Comparison of ENCODE assay signal across 20 cellular contexts in the genomic region with DNA sequence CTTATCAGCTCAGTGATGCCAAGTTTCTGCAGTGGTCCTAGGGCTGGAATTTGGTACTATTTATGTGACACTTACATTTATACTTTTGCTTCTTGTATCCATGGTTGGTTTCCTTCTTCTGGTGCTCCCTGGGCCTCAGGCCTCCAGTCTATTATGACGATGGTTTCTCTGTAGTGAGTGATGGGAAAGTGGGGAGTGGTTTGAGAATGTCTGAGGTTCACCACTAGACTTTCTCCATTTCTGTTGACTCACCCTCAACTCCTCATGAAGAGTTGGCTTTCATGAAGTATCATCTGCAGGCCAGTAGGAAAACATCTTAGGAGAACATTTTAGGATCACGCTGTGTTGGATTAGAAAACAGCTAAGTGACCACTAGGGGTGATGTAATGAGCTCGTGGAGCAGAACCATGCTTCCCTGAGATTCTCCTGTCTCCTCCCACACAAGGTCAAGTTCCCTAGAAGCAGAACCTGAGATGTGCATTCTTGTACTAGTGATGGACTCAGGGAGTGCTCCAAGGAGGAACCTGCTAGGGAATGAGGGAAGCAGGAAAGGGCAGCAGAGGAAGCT. TPM values are rescaled to one million over a fixed set of nuclear protein-coding genes. Genes with fewer than 3 reads are reported as not detected.
DNase-seq lines count a peak whose midpoint lies in the region; ATAC-seq and TF ChIP-seq lines count a peak whose summit lies in the region.
"Had no signal": no experiment of that assay in that cellular context is flagged by ENCODE, and none has a peak within 500 bp of the region (broad histone marks: within the 10 kb centered on the region; RNA-seq: fewer than 3 reads in every experiment).

No MANE protein-coding gene starts in this region.

- H3K4me1 ChIP-seq in A673 (ENCODE audit: insufficient read depth, low read length, poor library complexity, severe bottlenecking) (peaks cover 13% of the 10 kb centered on the region), mesendoderm (ENCODE audit: control insufficient read depth, low read depth, low read length) (peaks cover 7% of the 10 kb centered on the region)
- H3K4me1 ChIP-seq: esophagus muscularis mucosa, left ventricle myocardium inferior, SJSA1, stomach had no signal

- H3K36me3 ChIP-seq in A673 (ENCODE audit: insufficient read depth, low read length, poor library complexity, severe bottlenecking) = no peaks in the 10 kb centered on the region
- H3K36me3 ChIP-seq in mesendoderm (ENCODE audit: control insufficient read depth, insufficient read depth, low read length) = no peaks in the 10 kb centered on the region
- H3K36me3 ChIP-seq: esophagus muscularis mucosa, left ventricle myocardium inferior, SJSA1, stomach had no signal

- no peak overlapping the region for H2BK15ac ChIP-seq in mesendoderm (replicated peaks; ENCODE audit: low read depth)

- TF ChIP-seq CTCF in A673 (conservative IDR thresholded peaks at IDR 0.05; ENCODE audit: low read depth, low read length) (peak; percentile 26; the same call in 1 of the 2 replicates), GM12873 (IDR thresholded peaks at IDR 0.05; ENCODE audit: insufficient read depth, low read depth, low read length, missing control alignments) (peak; percentile 26)

- in situ Hi-C loops in SK-MEL-5 (cut with HindIII; ENCODE audit: low pct_unique_long_range_greater_than_20kb, low sequenced_read_pairs) = no loop called here

- no peak overlapping the region for H4K5ac ChIP-seq in mesendoderm (ENCODE audit: low read length)

- H2BK5ac ChIP-seq in mesendoderm (ENCODE audit: low read length) = no peak overlapping the region

- no peak overlapping the region for H3K27ac ChIP-seq in A673 (ENCODE audit: low read depth, low read length, poor library complexity, severe bottlenecking)
- H3K27ac ChIP-seq in mesendoderm (ENCODE audit: low read depth, low read length) = no peak overlapping the region
- H3K27ac ChIP-seq: esophagus muscularis mucosa, left ventricle myocardium inferior, SJSA1, stomach had no signal

- WGBS in mesendoderm (ENCODE audit: extremely low coverage, insufficient coverage, low lambda C conversion rate) = no CpG with 5 or more reads among the region's 3 CpGs

- no peak overlapping the region for H3K18ac ChIP-seq in mesendoderm (ENCODE audit: low read length)

- CTCF ChIA-PET in A673 (lab: Charles Lee) = interaction anchor here (1.3 kb wide), 1 partner anchor 169 kb away, joined by 3 read pairs; no protein-coding TSS in a partner anchor

- no peak overlapping the region for H3K9ac ChIP-seq in mesendoderm (ENCODE audit: low read length)

- intact Hi-C loops in A673 (cut with micrococcal nuclease; ENCODE audit: unreplicated experiment) = no loop called here

- H3K27me3 ChIP-seq in A673 (replicated peaks; ENCODE audit: insufficient read depth, low read depth, low read length, poor library complexity) (no peaks in the 10 kb centered on the region), mesendoderm (ENCODE audit: insufficient read depth, low read length, poor library complexity) (no peaks in the 10 kb centered on the region)

- no peaks in the 10 kb centered on the region for H3K79me2 ChIP-seq in mesendoderm (ENCODE audit: control insufficient read depth, insufficient read depth, low read length)

- H3K4me3 ChIP-seq in A673 (ENCODE audit: low read depth, low read length, poor library complexity, severe bottlenecking) = no peak overlapping the region
- no peak overlapping the region for H3K4me3 ChIP-seq in mesendoderm (ENCODE audit: low read length)
- H3K4me3 ChIP-seq: esophagus muscularis mucosa, left ventricle myocardium inferior, mucosa of descending colon, SJSA1, stomach had no signal

- no peak for DNase-seq in A673 (ENCODE audit: low spot score)
- peak; percentile 45 for DNase-seq in SK-MEL-5 (ENCODE audit: low read depth, low spot score)
- DNase-seq in mesendoderm = peak; percentile 62
- DNase-seq in pons (ENCODE audit: low spot score) = no peak
- no peak for DNase-seq in DMS153 treated with DMSO at 0.1 percent for 48 hours (lab: John Stamatoyannopoulos, UW; ENCODE audit: unreplicated experiment)
- DNase-seq: amniotic stem cell; central memory CD4-positive, alpha-beta T cell; left ventricle myocardium inferior; mucosa of descending colon; NCI-H1930; stomach; T-helper 9 cell had no signal

- no peaks in the 10 kb centered on the region for H3K79me1 ChIP-seq in mesendoderm (ENCODE audit: low read length)

- H2AK5ac ChIP-seq in mesendoderm (ENCODE audit: low read length) = peak overlapping the region; percentile 8

- H3K23ac ChIP-seq in mesendoderm (ENCODE audit: low read length) = no peak overlapping the region

- no TSS peak for BruUV-seq in A673 (replicated peaks; lab: Mats Ljungman, UMichigan)

- no peak overlapping the region for H3K4ac ChIP-seq in mesendoderm (ENCODE audit: low read depth, low read length)

- ATAC-seq in GM19395 (IDR thresholded peaks at IDR 0.05; ENCODE audit: unreplicated experiment) (no peak), GM21367 (IDR thresholded peaks at IDR 0.05; ENCODE audit: unreplicated experiment) (no peak)
- ATAC-seq: mucosa of descending colon, sciatic nerve had no signal

- H3K4me2 ChIP-seq in mesendoderm (ENCODE audit: low read length) = no peak overlapping the region

- peak overlapping the region; percentile 10 for H3K56ac ChIP-seq in mesendoderm (ENCODE audit: low read length)

- H4K8ac ChIP-seq in mesendoderm (ENCODE audit: low read depth, low read length) = no peak overlapping the region

- no peaks in the 10 kb centered on the region for H3K9me3 ChIP-seq in A673 (ENCODE audit: low read depth, low read length, poor library complexity, severe bottlenecking)
- H3K9me3 ChIP-seq: esophagus muscularis mucosa, left ventricle myocardium inferior, mucosa of descending colon, SJSA1, stomach had no signal

- POLR2A ChIA-PET in A673 (lab: Charles Lee; ENCODE audit: low non-redundant PET) = no interaction called here

- H2BK120ac ChIP-seq in mesendoderm (ENCODE audit: low read depth, low read length) = no peak overlapping the region

RNA-seq across cellular contexts. Expression of a gene that starts 32.1 kb away (rescaled TPM):
- 0.90 and 1.3 TPM in 2 replicates for total RNA-seq in A673 (2021)
- not detected in 2 replicates for total RNA-seq in SK-MEL-5 (2014; rRNA removed; shearing (Covaris generic))
- 0.40 TPM in 1 of 2 replicates, not detected in the other for polyA plus RNA-seq in SK-MEL-5 (2015; cell fraction: cytosol; rRNA removed)
- polyA plus RNA-seq in SK-MEL-5 (2015; cell fraction: nucleus; rRNA removed) = 0.69 TPM in 1 of 2 replicates, not detected in the other
- polyA plus RNA-seq in mesendoderm (2013, experiment 1 of 2) = 0.04 TPM
- 0.07 TPM for polyA plus RNA-seq in mesendoderm (2013, experiment 2 of 2)
- total RNA-seq: activated T-helper 2 cell treated with anti-CD3 and anti-CD28 coated beads, Interferon-gamma antibody, Interleukin-2, Interleukin-4, amounts not matched to agents 10 μg/mL and 5 μg/mL and 100 μg/mL, durations not matched to agents 14 hours and 24 hours and 36 hours; left ventricle myocardium inferior; stomach; ureter had no signal
- polyA plus RNA-seq: stomach had no signal

Comparison
In these comparisons a context has a peak if more than half of its experiments do, and no peak if none do; other contexts are left out.
1. DNase-seq: peak in SK-MEL-5 (single experiment) and mesendoderm (single experiment); none in A673 (single experiment), pons (single experiment) and DMS153 treated with DMSO at 0.1 percent for 48 hours (single experiment).